Comparison of ENCODE assay signal across 8 cellular contexts in the genomic region with DNA sequence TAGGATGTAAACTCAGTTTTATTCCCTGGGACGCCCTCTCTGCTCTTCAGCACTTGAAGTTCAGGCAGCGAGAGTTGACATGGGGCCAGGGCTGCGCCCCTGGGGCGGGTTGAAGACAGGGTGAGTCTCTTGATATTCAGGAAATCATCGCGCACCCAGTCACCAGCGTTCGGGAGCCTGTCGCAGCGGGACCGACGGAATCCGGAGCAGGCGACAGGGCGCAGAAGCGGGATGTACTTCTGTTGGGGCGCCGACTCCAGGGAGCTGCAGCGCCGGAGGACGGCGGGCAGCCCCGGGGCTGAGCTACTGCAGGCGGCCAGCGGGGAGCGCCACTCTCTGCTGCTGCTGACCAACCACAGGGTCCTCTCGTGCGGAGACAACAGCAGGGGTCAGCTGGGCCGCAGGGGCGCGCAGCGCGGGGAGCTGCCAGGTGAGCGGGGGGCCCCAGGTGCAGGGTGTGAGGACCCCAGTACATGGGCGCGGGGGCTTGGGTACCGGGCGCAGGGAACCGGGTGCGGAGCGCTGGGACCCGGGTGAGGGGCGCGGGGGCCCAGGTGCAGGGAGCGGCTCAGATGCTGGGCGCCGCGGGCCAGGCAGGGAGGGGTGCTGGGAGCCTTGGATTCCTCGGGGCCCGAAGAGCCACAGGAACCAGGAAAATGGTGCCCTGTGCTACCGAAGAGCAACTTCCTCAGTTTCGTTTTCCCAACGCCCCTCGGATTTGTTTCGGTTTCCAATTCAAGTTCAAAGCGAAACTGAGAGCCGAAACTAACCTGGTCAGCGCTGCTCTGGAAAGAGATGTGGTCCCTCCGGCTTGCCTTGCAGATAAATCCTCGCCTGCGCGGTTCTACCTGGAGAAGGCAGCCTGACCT. TPM values are rescaled to one million over a fixed set of nuclear protein-coding genes. Genes with fewer than 3 reads are reported as not detected.
DNase-seq lines count a peak whose midpoint lies in the region; ATAC-seq, FAIRE-seq and TF ChIP-seq lines count a peak whose summit lies in the region.

A gene (plus strand): TSS at position 162 of the 869 bp plus-strand sequence. CDS start 70 bp downstream, at position 232.

- no peaks in the 10 kb centered on the region for H3K36me3 ChIP-seq in ascending aorta
- H3K36me3 ChIP-seq in vagina = no peaks in the 10 kb centered on the region

- DNase-seq in GM12891 (ENCODE audit: insufficient read length, low spot score) (peak; percentile 70), NCI-H1105 (lab: John Stamatoyannopoulos, UW) (peak; percentile 35), T-helper 2 cell (peak; percentile 22 to 95 (median 60)), ascending aorta (ENCODE audit: low spot score in 2 of 2) (peak; percentile 23 to 84), hepatic stellate cell (ENCODE audit: low spot score) (peak; percentile 76), putamen (ENCODE audit: low spot score) (peak; percentile 71), vagina (ENCODE audit: extremely low spot score in 2 of 2) (no peak)

- peak within 1 kb of the TSS; percentile 66 to 77 for H3K27ac ChIP-seq in ascending aorta
- peak within 1 kb of the TSS; percentile 99 for H3K27ac ChIP-seq in vagina

- TF ChIP-seq POLR2A in GM12891 (IDR thresholded peaks at IDR 0.05; ENCODE audit: low read depth, low read length) (no peak), vagina (IDR thresholded peaks at IDR 0.05) (no peak)

- peak; percentile 81 to 84 (median 81) for TF ChIP-seq CTCF in ascending aorta (IDR thresholded peaks at IDR 0.05)
- peak in 2 of 3 experiments; percentile 49 to 66 for TF ChIP-seq CTCF in vagina (IDR thresholded peaks at IDR 0.05)

- H3K9me3 ChIP-seq in ascending aorta = no peaks in the 10 kb centered on the region
- H3K9me3 ChIP-seq in vagina = no peaks in the 10 kb centered on the region

- intact Hi-C loops in ascending aorta (cut with DNase I) (loop anchor here (2.0 kb wide), 2 partner anchors 78 to 136 kb away; a partner anchor contains a TSS), vagina (cut with DNase I) (loop anchor here (10.0 kb wide), 1 partner anchor 136 kb away; no protein-coding TSS in a partner anchor)

- H3K27me3 ChIP-seq in ascending aorta (no peaks in the 10 kb centered on the region), vagina (no peaks in the 10 kb centered on the region)

- peak; percentile 72 for ATAC-seq in HG02678 (IDR thresholded peaks at IDR 0.05; ENCODE audit: unreplicated experiment)

- FAIRE-seq in GM12891 (lab: Jason Lieb, UNC) = peak; percentile 94

- H3K4me1 ChIP-seq in ascending aorta = no peaks in the 10 kb centered on the region
- H3K4me1 ChIP-seq in vagina = no peaks in the 10 kb centered on the region

- H3K4me3 ChIP-seq in ascending aorta (peak within 1 kb of the TSS; percentile 69 to 81), vagina (peak within 1 kb of the TSS; percentile 98 to 100)

TF ChIP-seq in GM12891, 5 proteins besides CTCF, POLR2A, EP300 and RAD21:
- TF ChIP-seq SPI1 (IDR thresholded peaks at IDR 0.05; ENCODE audit: low read depth, low read length) = peak; percentile 48; the same call in 1 of the 2 replicates
- TF ChIP-seq POU2F2 (IDR thresholded peaks at IDR 0.05; ENCODE audit: low read depth, low read length) = no peak
TF ChIP-seq in GM12891: peak in this region for 1.

RNA-seq across cellular contexts. Expression of the gene that starts here (rescaled TPM):
- 4.7 TPM for polyA plus RNA-seq in GM12891 (2012; ENCODE audit: low read depth, missing spikeins)
- total RNA-seq in ascending aorta (32.7 TPM), vagina (14.5 TPM)

Comparison
In these comparisons a context has a peak if more than half of its experiments do, and no peak if none do; other contexts are left out.
1. DNase-seq: peak in GM12891 (single experiment), NCI-H1105 (single experiment), T-helper 2 cell (5 of 5), ascending aorta (2 of 2), hepatic stellate cell (single experiment) and putamen (single experiment); none in vagina (0 of 2).